In the genomic region with DNA sequence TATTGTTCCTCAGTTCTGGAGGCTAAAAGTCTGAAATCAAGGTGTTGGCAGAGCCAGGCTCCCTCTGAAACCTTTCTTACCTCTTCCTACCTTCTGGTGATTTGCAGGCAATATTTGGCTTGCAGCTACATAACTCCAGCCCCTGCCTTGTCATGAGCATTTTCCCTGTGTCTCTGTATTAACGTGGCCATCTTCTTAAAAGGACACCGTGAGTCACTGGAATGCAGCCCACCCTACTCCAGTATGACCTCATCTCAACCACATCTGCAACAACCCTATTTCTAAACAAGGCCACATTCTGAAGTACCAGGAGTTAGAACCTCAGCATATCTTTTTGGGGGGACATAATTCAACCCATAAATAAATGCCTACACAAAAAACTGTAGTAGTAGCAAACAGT, we compare ENCODE assay signal across 19 cellular contexts. TPM values are rescaled to one million over a fixed set of nuclear protein-coding genes. Genes with fewer than 3 reads are reported as not detected.
DNase-seq lines count a peak whose midpoint lies in the region; ATAC-seq and TF ChIP-seq lines count a peak whose summit lies in the region.
"Had no signal": no experiment of that assay in that cellular context is flagged by ENCODE, and none has a peak within 500 bp of the region (broad histone marks: within the 10 kb centered on the region; RNA-seq: fewer than 3 reads in every experiment).

No MANE protein-coding gene starts in this region.

- intact Hi-C loops in body of pancreas (cut with DNase I), result no loop called here

- DNase-seq in H4 (ENCODE audit: low spot score) (peak; percentile 8), amniotic epithelial cell (ENCODE audit: low read depth) (peak; percentile 44), hepatic stellate cell (ENCODE audit: low spot score) (peak; percentile 1), NCI-H146 treated with DMSO at 0.1 percent for 48 hours (lab: John Stamatoyannopoulos, UW; ENCODE audit: unreplicated experiment) (no peak), body of pancreas (no peak), COR-L47 (lab: John Stamatoyannopoulos, UW) (no peak)
- DNase-seq: activated CD4-positive, alpha-beta T cell treated with anti-CD3 and anti-CD28 coated beads, Interleukin-2, amount 50 U/mL, for 1 hour; aorta; C1 segment of cervical spinal cord; DMS 273 treated with DMSO at 0.1 percent for 48 hours; naive B cell; NCI-H2029 treated with DMSO at 0.1 percent for 48 hours; sigmoid colon; stimulated activated CD4-positive, alpha-beta T cell treated with anti-CD3 and anti-CD28 coated beads, Interleukin-2, amount 100 ng/mL, for 48 hours had no signal

- H3K27me3 ChIP-seq in body of pancreas, result no peaks in the 10 kb centered on the region
- H3K27me3 ChIP-seq: gastroesophageal sphincter, sigmoid colon, vagina had no signal

- H3K27ac ChIP-seq in body of pancreas, result no peak overlapping the region
- H3K27ac ChIP-seq: coronary artery, gastroesophageal sphincter, parathyroid adenoma, sigmoid colon, vagina had no signal

- TF ChIP-seq POLR2A in body of pancreas (IDR thresholded peaks at IDR 0.05), result no peak

- no peak overlapping the region for H3K4me3 ChIP-seq in body of pancreas
- H3K4me3 ChIP-seq: coronary artery, gastroesophageal sphincter, sigmoid colon, vagina had no signal

- no peaks in the 10 kb centered on the region for H3K9me3 ChIP-seq in body of pancreas
- H3K9me3 ChIP-seq: gastroesophageal sphincter, sigmoid colon, vagina had no signal

- H3K4me1 ChIP-seq in body of pancreas, result no peaks in the 10 kb centered on the region
- H3K4me1 ChIP-seq: gastroesophageal sphincter, parathyroid adenoma, sigmoid colon, vagina had no signal

- H3K36me3 ChIP-seq in body of pancreas (replicated peaks in 1 of 2; ENCODE audit: insufficient read depth in 1 of 2, low read depth in 2 of 2), result no peaks in the 10 kb centered on the region
- H3K36me3 ChIP-seq: gastroesophageal sphincter, sigmoid colon, vagina had no signal

- WGBS in body of pancreas, 2 donors, result 75 to 82% methylated on average over 2 of the region's 2 CpGs

- ATAC-seq in body of pancreas (no peak), HG03280 (IDR thresholded peaks at IDR 0.05; ENCODE audit: unreplicated experiment) (no peak)
- ATAC-seq: gastroesophageal sphincter had no signal

- no peak for TF ChIP-seq CTCF in body of pancreas (IDR thresholded peaks at IDR 0.05)

RNA-seq across cellular contexts. Expression of a gene that starts 40.7 kb away (rescaled TPM):
- 6.2 and 8.3 TPM in 2 replicates for total RNA-seq in H4 (2014; rRNA removed; shearing (Covaris generic))
- 1 to 10 TPM in 1 of 2 donors, not detected in 1; 4.4 TPM for total RNA-seq in body of pancreas

RNA-seq across cellular contexts. Expression of a gene that starts 41.1 kb away (rescaled TPM):
- total RNA-seq in H4 (2014; rRNA removed; shearing (Covaris generic)), result 6.6 and 12.2 TPM in 2 replicates
- 10 to 100 TPM in 1 of 2 donors, 1 to 10 TPM in 1; 6.3 to 12.5 TPM for total RNA-seq in body of pancreas

Comparison
In these comparisons a context has a peak if more than half of its experiments do, and no peak if none do; other contexts are left out.
1. DNase-seq: peak in H4 (single experiment), amniotic epithelial cell (single experiment) and hepatic stellate cell (single experiment); none in NCI-H146 treated with DMSO at 0.1 percent for 48 hours (single experiment), body of pancreas (0 of 4) and COR-L47 (single experiment).